In the genomic region with DNA sequence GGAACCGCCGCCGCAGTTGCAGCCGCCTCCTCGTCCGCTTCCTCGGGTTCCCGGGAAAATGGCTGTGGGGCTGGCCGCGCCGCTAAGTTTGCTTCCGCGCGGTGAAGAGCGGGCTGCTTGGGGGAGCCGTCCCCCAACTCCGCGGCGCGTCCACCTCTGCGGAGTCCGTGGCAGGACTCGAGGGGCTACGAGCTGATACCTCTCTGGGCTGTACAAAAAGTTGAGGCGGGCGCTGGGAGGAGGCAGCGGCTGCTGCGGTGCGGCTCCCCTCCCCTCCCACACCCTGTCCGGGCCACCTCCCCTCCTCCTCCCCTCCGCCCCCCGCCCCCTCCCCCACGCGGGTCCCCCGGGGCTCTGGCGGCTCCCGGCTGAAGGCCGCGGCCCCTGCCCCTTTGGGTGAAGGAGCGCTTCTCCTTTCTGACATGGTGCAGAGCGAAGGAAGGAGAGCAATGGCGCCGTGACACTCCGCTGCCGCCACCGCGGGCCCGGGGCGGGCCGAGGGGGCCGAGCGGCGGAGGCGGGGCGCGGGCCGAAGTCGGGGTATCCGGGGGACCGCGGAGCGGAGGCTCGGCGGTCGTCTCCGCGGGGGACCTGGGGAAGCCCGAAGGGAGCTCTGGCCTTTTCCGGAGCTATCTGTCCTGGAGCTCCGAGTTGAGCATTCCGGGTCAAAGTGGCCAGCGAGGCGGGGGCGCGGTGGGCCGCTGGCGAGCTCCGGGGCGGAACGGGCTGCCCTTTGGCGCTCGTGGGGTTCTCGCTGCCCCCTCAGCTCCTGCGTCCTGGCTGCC, we compare ENCODE assay signal across 8 cellular contexts. TPM values are rescaled to one million over a fixed set of nuclear protein-coding genes. Genes with fewer than 3 reads are reported as not detected.
DNase-seq lines count a peak whose midpoint lies in the region; ATAC-seq, FAIRE-seq and TF ChIP-seq lines count a peak whose summit lies in the region.

No MANE protein-coding gene starts in this region.

- 0 to 4% (median 0%) methylated on average over 5 to 84 of the region's 84 CpGs for WGBS in adrenal gland, 4 donors
- WGBS in right cardiac atrium: under 1% methylated on average over 83 of the region's 84 CpGs
- WGBS in prostate gland: 0% methylated on average over 41 of the region's 84 CpGs

- H3K4me3 ChIP-seq in DOHH2 (ENCODE audit: low read length) (peak overlapping the region; percentile 85), adrenal gland (peak overlapping the region; percentile 78 to 96 (median 84)), right cardiac atrium (ENCODE audit: low read length) (peak overlapping the region; percentile 90), prostate gland (peak overlapping the region; percentile 82 to 97)

- no peaks in the 10 kb centered on the region for H3K9me2 ChIP-seq in DOHH2 (replicated peaks; ENCODE audit: control insufficient read depth, low read length)

- H3K36me3 ChIP-seq in DOHH2 (ENCODE audit: control insufficient read depth, low read length) (peaks cover 58% of the 10 kb centered on the region), adrenal gland (replicated peaks in 1 of 2) (peaks cover 0 to 24% of the 10 kb centered on the region in 2 donors), prostate gland (no peaks in the 10 kb centered on the region)

- TF ChIP-seq CTCF in DOHH2 (IDR thresholded peaks at IDR 0.05; ENCODE audit: low read depth, low read length, poor library complexity, severe bottlenecking): no peak
- TF ChIP-seq CTCF in adrenal gland (IDR thresholded peaks at IDR 0.05): no peak
- TF ChIP-seq CTCF in prostate gland (IDR thresholded peaks at IDR 0.05): no peak
- no peak for TF ChIP-seq CTCF in omental fat pad (IDR thresholded peaks at IDR 0.05)

- peak overlapping the region; percentile 46 for H3K27ac ChIP-seq in DOHH2 (ENCODE audit: low read depth, low read length)
- H3K27ac ChIP-seq in adrenal gland: peak overlapping the region; percentile 91 to 97 (median 94)
- peak overlapping the region; percentile 93 for H3K27ac ChIP-seq in right cardiac atrium (ENCODE audit: low read length)
- H3K27ac ChIP-seq in prostate gland: peak overlapping the region; percentile 88 to 91

- FAIRE-seq in RCC 7860 (lab: Jason Lieb, UNC): no peak

- H3K4me2 ChIP-seq in DOHH2 (ENCODE audit: low read length): peak overlapping the region; percentile 94

- peaks cover 73% of the 10 kb centered on the region for H3K79me2 ChIP-seq in DOHH2 (ENCODE audit: control insufficient read depth, low read length)

- H3K4me1 ChIP-seq in DOHH2 (ENCODE audit: control insufficient read depth, low read length) (peaks cover 16% of the 10 kb centered on the region), adrenal gland (replicated peaks in 1 of 2) (peaks cover 6 to 37% of the 10 kb centered on the region in 2 donors), right cardiac atrium (ENCODE audit: control insufficient read depth, insufficient read depth, low read length) (peaks cover 8% of the 10 kb centered on the region), prostate gland (replicated peaks) (no peaks in the 10 kb centered on the region)

- DNase-seq in HCEC 1CT (peak; percentile 9), SK-MEL-5 (ENCODE audit: low read depth, low spot score) (peak; percentile 26), adrenal gland (peak; percentile 25 to 60 (median 43)), right cardiac atrium (peak; percentile 29 to 79 (median 78)), prostate gland (ENCODE audit: low spot score) (peak; percentile 29), RCC 7860 (ENCODE audit: low spot score) (no peak), omental fat pad (ENCODE audit: low spot score) (no peak)

- peak; percentile 51 to 58 for ATAC-seq in right cardiac atrium
- ATAC-seq in omental fat pad (ENCODE audit: low FRiP score): no peak

- peaks cover 10% of the 10 kb centered on the region; the same call in 1 of the 2 replicates for H4K20me1 ChIP-seq in DOHH2 (ENCODE audit: control insufficient read depth, insufficient read depth, low read depth, low read length)

- in situ Hi-C loops in SK-MEL-5 (cut with HindIII; ENCODE audit: low pct_unique_long_range_greater_than_20kb, low sequenced_read_pairs): no loop called here

- no peaks in the 10 kb centered on the region; the same call in 1 of the 2 replicates for H3F3A ChIP-seq in DOHH2 (ENCODE audit: control insufficient read depth, insufficient read depth)

- TF ChIP-seq POLR2A in adrenal gland (IDR thresholded peaks at IDR 0.05) (no peak), prostate gland (IDR thresholded peaks at IDR 0.05) (no peak)

- H3K27me3 ChIP-seq in DOHH2 (ENCODE audit: control insufficient read depth, low read length): no peaks in the 10 kb centered on the region
- H3K27me3 ChIP-seq in adrenal gland: no peaks in the 10 kb centered on the region
- H3K27me3 ChIP-seq in right cardiac atrium (ENCODE audit: control insufficient read depth, insufficient read depth): no peaks in the 10 kb centered on the region
- H3K27me3 ChIP-seq in prostate gland (replicated peaks; ENCODE audit: insufficient read depth): no peaks in the 10 kb centered on the region

- H3K9me3 ChIP-seq in DOHH2 (ENCODE audit: control insufficient read depth, insufficient read depth, low read length) (no peaks in the 10 kb centered on the region), adrenal gland (replicated peaks in 1 of 3) (no peaks in the 10 kb centered on the region), right cardiac atrium (ENCODE audit: control insufficient read depth, low read length) (no peaks in the 10 kb centered on the region), prostate gland (no peaks in the 10 kb centered on the region)

- intact Hi-C loops in adrenal gland (cut with DNase I): no loop called here
- intact Hi-C loops in right cardiac atrium (cut with DNase I): loop anchor here in 2 of 4 donors (10.0 kb wide), 1 partner anchor 54 kb away; the partner anchor contains the start of gene PSMA3 (in 2 of the 2)
- intact Hi-C loops in prostate gland (cut with DNase I): loop anchor here (5.0 kb wide), 1 partner anchor 52 kb away; no protein-coding TSS in a partner anchor

RNA-seq across cellular contexts. Expression of gene ARID4A, which starts 0.7 kb away (rescaled TPM):
- total RNA-seq in SK-MEL-5 (2014; rRNA removed; shearing (Covaris generic)): 4.1 and 4.9 TPM in 2 replicates
- polyA plus RNA-seq in SK-MEL-5 (2015; cell fraction: cytosol; rRNA removed): 10.6 and 12.9 TPM in 2 replicates
- polyA plus RNA-seq in SK-MEL-5 (2015; cell fraction: nucleus; rRNA removed): 31.0 and 86.5 TPM in 2 replicates
- 10 to 100 TPM in 7 of 8 donors, 1 to 10 TPM in 1; 6.2 to 38.0 (median 18.3) TPM for total RNA-seq in adrenal gland
- 10 to 100 TPM in 2 of 3 donors, 1 to 10 TPM in 1; 4.4 to 17.5 (median 16.3) TPM for polyA plus RNA-seq in adrenal gland
- 10 to 100 TPM; 17.1 to 26.1 (median 18.1) TPM for total RNA-seq in right cardiac atrium
- 8.3 TPM for polyA plus RNA-seq in right cardiac atrium
- 10 to 100 TPM; 10.0 to 14.8 TPM for total RNA-seq in prostate gland
- 10 to 100 TPM; 12.6 to 33.7 (median 18.5) TPM for total RNA-seq in omental fat pad

RNA-seq across cellular contexts. Expression of gene PSMA3, which starts 54.4 kb away (rescaled TPM):
- total RNA-seq in SK-MEL-5 (2014; rRNA removed; shearing (Covaris generic)): 72.4 and 84.7 TPM in 2 replicates
- polyA plus RNA-seq in SK-MEL-5 (2015; cell fraction: cytosol; rRNA removed): 131 and 176 TPM in 2 replicates
- polyA plus RNA-seq in SK-MEL-5 (2015; cell fraction: nucleus; rRNA removed): 83.3 and 87.8 TPM in 2 replicates
- total RNA-seq in adrenal gland: 100 to 1,000 TPM in 7 of 8 donors, 10 to 100 TPM in 1; 80.9 to 270 (median 143) TPM
- 100 to 1,000 TPM; 164 to 260 (median 173) TPM for polyA plus RNA-seq in adrenal gland
- total RNA-seq in right cardiac atrium: 100 to 1,000 TPM; 112 to 147 (median 124) TPM
- 159 TPM for polyA plus RNA-seq in right cardiac atrium
- 10 to 100 TPM; 76.8 to 93.7 TPM for total RNA-seq in prostate gland
- 100 to 1,000 TPM in 2 of 4 donors, 10 to 100 TPM in 2; 91.8 to 126 (median 107) TPM for total RNA-seq in omental fat pad

Comparison
In these comparisons a context has a peak if more than half of its experiments do, and no peak if none do; other contexts are left out.
1. DNase-seq: peak in HCEC 1CT (single experiment), SK-MEL-5 (single experiment), adrenal gland (7 of 7), right cardiac atrium (3 of 3) and prostate gland (single experiment); none in RCC 7860 (single experiment) and omental fat pad (single experiment).
2. Peak in every context shown above with its lines, with median percentiles within 50 percentile points of each other: H3K27ac ChIP-seq and H3K4me3 ChIP-seq.